Comparison of ENCODE assay signal across 10 cellular contexts in genomic region chr17:18723509-18723908, GRCh38. TPM values are rescaled to one million over a fixed set of nuclear protein-coding genes. Genes with fewer than 3 reads are reported as not detected.
"Had no signal": no experiment of that assay in that cellular context is flagged by ENCODE, and none has a peak within 500 bp of the region (broad histone marks: within the 10 kb centered on the region; RNA-seq: fewer than 3 reads in every experiment).

No MANE protein-coding gene starts in this region.

RNA-seq across cellular contexts. Expression of gene FBXW10, which starts 20.3 kb away (rescaled TPM):
- total RNA-seq: activated CD4-positive, alpha-beta memory T cell treated with anti-CD3 and anti-CD28 coated beads for 36 hours; activated CD8-positive, alpha-beta memory T cell treated with anti-CD3 and anti-CD28 coated beads, Interleukin-2, amount 10 ng/mL, durations not matched to agents 7 days and 5 days; activated CD8-positive, alpha-beta T cell treated with anti-CD3 and anti-CD28 coated beads, Interleukin-2, amount 10 ng/mL, durations not matched to agents 7 days and 5 days; activated naive CD8-positive, alpha-beta T cell treated with anti-CD3 and anti-CD28 coated beads for 36 hours; activated T-helper 1 cell treated with anti-CD3 and anti-CD28 coated beads, Interleukin-12 subunit alpha, Interleukin-12 subunit beta, Interleukin-2, Interleukin-4 antibody, amounts not matched to agents 30 ng/mL and 10 ng/mL and 1 ng/mL, durations not matched to agents 14 hours and 24 hours and 36 hours; activated T-helper 2 cell treated with anti-CD3 and anti-CD28 coated beads, Interferon-gamma antibody, Interleukin-2, Interleukin-4, amounts not matched to agents 10 μg/mL and 5 μg/mL and 100 μg/mL, durations not matched to agents 14 hours and 24 hours and 36 hours; body of pancreas; colonic mucosa; dermis microvascular lymphatic vessel endothelial cell; endothelial cell of umbilical vein had no signal
- polyA plus RNA-seq: endothelial cell of umbilical vein had no signal
